Comparison of ENCODE assay signal across 8 cellular contexts in genomic region chr19:19860756-19861390, GRCh38. TPM values are rescaled to one million over a fixed set of nuclear protein-coding genes. Genes with fewer than 3 reads are reported as not detected.
DNase-seq lines count a peak whose midpoint lies in the region; ATAC-seq and TF ChIP-seq lines count a peak whose summit lies in the region.

No MANE protein-coding gene starts in this region.

- H3K4me3 ChIP-seq in ectodermal cell (ENCODE audit: insufficient read depth, low read depth, low read length) = peak overlapping the region; percentile 32
- H3K4me3 ChIP-seq in OCI-LY7 (ENCODE audit: low read depth, low read length, poor library complexity, severe bottlenecking) = no peak overlapping the region

- no peak for TF ChIP-seq CTCF in OCI-LY7 (conservative IDR thresholded peaks at IDR 0.05; ENCODE audit: low read length)

- intact Hi-C loops in activated CD4-positive, alpha-beta T cell treated with anti-CD3 and anti-CD28 coated beads for 36 hours (cut with DNase I, micrococcal nuclease) = loop anchor here (1.0 to 10.0 kb wide), 2 partner anchors 39 to 1164 kb away; partner anchors contain the start of genes ZNF430 (in 1 of the 2) and ZNF93 (in 1 of the 2)
- intact Hi-C loops in OCI-LY7 (cut with micrococcal nuclease; ENCODE audit: unreplicated experiment) = no loop called here

- H3K36me3 ChIP-seq in ectodermal cell (ENCODE audit: control insufficient read depth, insufficient read depth, low read length) (no peaks in the 10 kb centered on the region), OCI-LY7 (ENCODE audit: insufficient read depth, low read length) (no peaks in the 10 kb centered on the region)

- H3K9me3 Mint-ChIP-seq in activated CD4-positive, alpha-beta T cell treated with anti-CD3 and anti-CD28 coated beads for 36 hours (ENCODE audit: low read depth) = peaks cover 1% of the 10 kb centered on the region

- H4K20me1 ChIP-seq in OCI-LY7 (ENCODE audit: insufficient read depth, low read length) = no peaks in the 10 kb centered on the region

- H3K27ac ChIP-seq in ectodermal cell (ENCODE audit: insufficient read depth, low read depth, low read length, poor library complexity, severe bottlenecking) (no peak overlapping the region), OCI-LY7 (ENCODE audit: low read depth, low read length, poor library complexity, severe bottlenecking) (no peak overlapping the region)

- H3K4me1 ChIP-seq in ectodermal cell (ENCODE audit: control insufficient read depth, insufficient read depth, low read length) = no peaks in the 10 kb centered on the region
- peaks cover 4% of the 10 kb centered on the region for H3K4me1 ChIP-seq in OCI-LY7 (ENCODE audit: insufficient read depth, low read length, poor library complexity, severe bottlenecking)

- POLR2A ChIA-PET in activated CD4-positive, alpha-beta T cell treated with anti-CD3 and anti-CD28 coated beads for 36 hours (lab: Charles Lee) = interaction anchor here (0.6 to 1.9 kb wide), 6 partner anchors 11 to 341 kb away, joined by 3 to 11 read pairs (median 3); partner anchors contain the start of genes ATP13A1 and ZNF506
- POLR2A ChIA-PET in OCI-LY7 (lab: Charles Lee) = interaction anchor here (1.1 to 1.2 kb wide), 2 partner anchors 8 to 39 kb away, joined by 3 to 5 read pairs; partner anchors contain the start of gene ZNF506

- no TSS peak for BruUV-seq in OCI-LY7 (replicated peaks; lab: Mats Ljungman, UMichigan)

- H3K27me3 ChIP-seq in ectodermal cell (ENCODE audit: control insufficient read depth, insufficient read depth, low read length, poor library complexity, severe bottlenecking) = no peaks in the 10 kb centered on the region

- H2AFZ ChIP-seq in OCI-LY7 (ENCODE audit: low read length) = no peak overlapping the region

- CTCF ChIA-PET in activated CD4-positive, alpha-beta T cell treated with anti-CD3 and anti-CD28 coated beads for 36 hours (lab: Charles Lee) = interaction anchor here (0.6 to 1.2 kb wide), 7 partner anchors 8 to 1619 kb away, joined by 3 read pairs; partner anchors contain the start of gene ZNF101
- CTCF ChIA-PET in OCI-LY7 (lab: Charles Lee; ENCODE audit: unreplicated experiment) = no interaction called here

- no peaks in the 10 kb centered on the region for H3K27me3 Mint-ChIP-seq in activated CD4-positive, alpha-beta T cell treated with anti-CD3 and anti-CD28 coated beads for 36 hours

- H3K4me1 Mint-ChIP-seq in activated CD4-positive, alpha-beta T cell treated with anti-CD3 and anti-CD28 coated beads for 36 hours = peaks cover 7% of the 10 kb centered on the region

- H3K4me3 Mint-ChIP-seq in activated CD4-positive, alpha-beta T cell treated with anti-CD3 and anti-CD28 coated beads for 36 hours = peak overlapping the region; percentile 83

- H3K9me2 ChIP-seq in OCI-LY7 (ENCODE audit: insufficient read depth, low read length) = no peaks in the 10 kb centered on the region

- ATAC-seq in activated CD4-positive, alpha-beta T cell treated with anti-CD3 and anti-CD28 coated beads for 36 hours = peak; percentile 72

- H3K4me2 ChIP-seq in OCI-LY7 (ENCODE audit: low read length) = no peak overlapping the region

- peaks cover 27% of the 10 kb centered on the region for H3K36me3 Mint-ChIP-seq in activated CD4-positive, alpha-beta T cell treated with anti-CD3 and anti-CD28 coated beads for 36 hours (ENCODE audit: low read depth)

- H3K9me3 ChIP-seq in ectodermal cell (ENCODE audit: control insufficient read depth, low read length) (no peaks in the 10 kb centered on the region), OCI-LY7 (ENCODE audit: low read length) (0 out of 2 replicates have a peak, but pooled peaks cover under 1% of the 10 kb centered on the region)

- no peaks in the 10 kb centered on the region for H3K79me2 ChIP-seq in OCI-LY7 (ENCODE audit: insufficient read depth, low read depth, low read length)

- WGBS in ectodermal cell, 2 experiments = 81% methylated on average over 29 of the region's 29 CpGs

- peak; percentile 16 for DNase-seq in ELF-1 (ENCODE audit: low read depth, low spot score)
- DNase-seq in activated CD4-positive, alpha-beta T cell treated with anti-CD3 and anti-CD28 coated beads for 36 hours = peak; percentile 86
- DNase-seq in putamen (ENCODE audit: low spot score) = peak; percentile 62
- DNase-seq in SW480 (ENCODE audit: low spot score) = no peak
- no peak for DNase-seq in NCI-H526 treated with DMSO at 0.1 percent for 48 hours (lab: John Stamatoyannopoulos, UW)
- DNase-seq in HT-29 (ENCODE audit: low spot score) = no peak
- DNase-seq in OCI-LY7 (ENCODE audit: low spot score) = no peak

- H3K27ac Mint-ChIP-seq in activated CD4-positive, alpha-beta T cell treated with anti-CD3 and anti-CD28 coated beads for 36 hours = peak overlapping the region; percentile 82

RNA-seq across cellular contexts. Expression of gene ZNF253, which starts 4.8 kb away (rescaled TPM):
- 10 to 100 TPM; 16.1 to 25.1 TPM for total RNA-seq in activated CD4-positive, alpha-beta T cell treated with anti-CD3 and anti-CD28 coated beads for 36 hours
- 30.2 TPM for polyA plus RNA-seq in ectodermal cell (2013, experiment 1 of 4)
- polyA plus RNA-seq in ectodermal cell (2013, experiment 2 of 4) = 34.0 TPM
- polyA plus RNA-seq in ectodermal cell (2013, experiment 3 of 4) = 28.1 TPM
- 31.0 TPM for polyA plus RNA-seq in ectodermal cell (2013, experiment 4 of 4)
- 0.05 and 0.16 TPM in 2 replicates for total RNA-seq in HT-29 (2014; rRNA removed; shearing (Covaris generic))
- 20.5 and 29.9 TPM in 2 replicates for total RNA-seq in OCI-LY7 (2014; rRNA removed; shearing (Covaris generic))
- 36.8 and 39.1 TPM in 2 replicates for total RNA-seq in OCI-LY7 (2022)

RNA-seq across cellular contexts. Expression of gene ZNF506, which starts 39.3 kb away (rescaled TPM):
- total RNA-seq in activated CD4-positive, alpha-beta T cell treated with anti-CD3 and anti-CD28 coated beads for 36 hours = 10 to 100 TPM; 33.3 to 41.3 TPM
- 13.5 TPM for polyA plus RNA-seq in ectodermal cell (2013, experiment 1 of 4)
- polyA plus RNA-seq in ectodermal cell (2013, experiment 2 of 4) = 12.1 TPM
- 10.1 TPM for polyA plus RNA-seq in ectodermal cell (2013, experiment 3 of 4)
- 12.1 TPM for polyA plus RNA-seq in ectodermal cell (2013, experiment 4 of 4)
- total RNA-seq in HT-29 (2014; rRNA removed; shearing (Covaris generic)) = 1.8 and 2.3 TPM in 2 replicates
- 22.1 and 36.4 TPM in 2 replicates for total RNA-seq in OCI-LY7 (2014; rRNA removed; shearing (Covaris generic))
- total RNA-seq in OCI-LY7 (2022) = 29.7 and 32.3 TPM in 2 replicates

RNA-seq across cellular contexts. Expression of gene ZNF93, which starts 39.9 kb away (rescaled TPM):
- total RNA-seq in activated CD4-positive, alpha-beta T cell treated with anti-CD3 and anti-CD28 coated beads for 36 hours = 10 to 100 TPM; 21.7 to 22.3 TPM
- polyA plus RNA-seq in ectodermal cell (2013, experiment 1 of 4) = 47.6 TPM
- polyA plus RNA-seq in ectodermal cell (2013, experiment 2 of 4) = 57.2 TPM
- polyA plus RNA-seq in ectodermal cell (2013, experiment 3 of 4) = 44.3 TPM
- polyA plus RNA-seq in ectodermal cell (2013, experiment 4 of 4) = 45.4 TPM
- 0.03 TPM in 1 of 2 replicates, not detected in the other for total RNA-seq in HT-29 (2014; rRNA removed; shearing (Covaris generic))
- 17.5 and 18.5 TPM in 2 replicates for total RNA-seq in OCI-LY7 (2014; rRNA removed; shearing (Covaris generic))
- 16.5 and 19.1 TPM in 2 replicates for total RNA-seq in OCI-LY7 (2022)

Comparison
In these comparisons a context has a peak if more than half of its experiments do, and no peak if none do; other contexts are left out.
1. DNase-seq: peak in ELF-1 (single experiment), activated CD4-positive, alpha-beta T cell treated with anti-CD3 and anti-CD28 coated beads for 36 hours (single experiment) and putamen (single experiment); none in SW480 (single experiment), NCI-H526 treated with DMSO at 0.1 percent for 48 hours (single experiment), HT-29 (single experiment) and OCI-LY7 (single experiment).
2. RNA of gene ZNF253, which starts 4.8 kb away (total RNA-seq): 20.5 to 39.1 TPM in OCI-LY7 and 16.1 to 25.1 TPM in activated CD4-positive, alpha-beta T cell treated with anti-CD3 and anti-CD28 coated beads for 36 hours; 0.05 to 0.16 TPM in HT-29; every median in the first group is over 10 times any median in the second.
3. RNA of gene ZNF93, which starts 39.9 kb away (total RNA-seq): 21.7 to 22.3 TPM in activated CD4-positive, alpha-beta T cell treated with anti-CD3 and anti-CD28 coated beads for 36 hours and 16.5 to 19.1 TPM in OCI-LY7; 0.03 TPM in HT-29; every median in the first group is over 10 times any median in the second.